In the genomic region with DNA sequence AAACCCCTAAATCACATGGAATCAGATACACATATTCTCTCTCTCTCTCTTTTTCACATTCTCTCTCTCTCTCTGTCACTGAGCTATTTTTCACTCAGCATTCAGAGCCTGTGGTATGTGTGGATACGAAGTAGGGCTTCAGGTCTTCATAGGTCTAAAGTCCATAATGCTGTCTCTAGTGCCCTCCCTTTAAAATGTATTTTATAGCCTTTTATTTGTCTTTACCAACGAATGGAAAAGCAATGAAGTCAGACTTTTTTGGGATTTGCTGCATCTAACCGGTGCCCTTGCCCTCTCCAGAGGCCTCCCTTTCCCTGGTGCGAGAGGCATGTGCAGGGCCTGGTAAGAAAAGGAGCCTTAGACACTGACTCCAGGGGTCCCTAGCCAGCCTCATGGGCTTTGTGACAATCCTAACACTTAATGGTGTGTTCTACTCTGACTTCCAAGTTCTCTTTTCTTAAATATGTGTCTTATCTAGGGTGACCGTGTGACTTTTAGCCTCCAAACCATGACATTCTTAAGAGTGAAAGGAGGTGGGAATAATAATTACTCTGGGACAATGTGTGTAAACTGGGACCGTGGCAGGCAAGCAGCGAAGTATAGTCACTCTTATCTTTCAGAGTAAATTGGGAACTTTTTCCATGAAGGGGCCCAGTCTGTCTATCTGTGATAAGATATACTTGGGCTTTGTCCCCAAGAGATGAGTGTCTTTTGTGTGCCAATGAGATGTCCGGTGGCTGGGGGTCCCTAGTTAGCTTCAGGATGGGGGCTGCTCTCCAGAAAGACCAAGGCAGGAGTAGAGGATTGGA, we compare ENCODE assay signal across 1 cellular context.
A peak's percentile ranks its signal among the peaks of the same experiment; 100 is the strongest.
TF ChIP-seq lines count a peak whose summit lies in the region.

No MANE protein-coding gene starts in this region.

TF ChIP-seq in K562, 482 proteins besides CTCF, POLR2A, EP300 and RAD21 (continued from another document and continues in another):
- TF ChIP-seq, protein P1, sequence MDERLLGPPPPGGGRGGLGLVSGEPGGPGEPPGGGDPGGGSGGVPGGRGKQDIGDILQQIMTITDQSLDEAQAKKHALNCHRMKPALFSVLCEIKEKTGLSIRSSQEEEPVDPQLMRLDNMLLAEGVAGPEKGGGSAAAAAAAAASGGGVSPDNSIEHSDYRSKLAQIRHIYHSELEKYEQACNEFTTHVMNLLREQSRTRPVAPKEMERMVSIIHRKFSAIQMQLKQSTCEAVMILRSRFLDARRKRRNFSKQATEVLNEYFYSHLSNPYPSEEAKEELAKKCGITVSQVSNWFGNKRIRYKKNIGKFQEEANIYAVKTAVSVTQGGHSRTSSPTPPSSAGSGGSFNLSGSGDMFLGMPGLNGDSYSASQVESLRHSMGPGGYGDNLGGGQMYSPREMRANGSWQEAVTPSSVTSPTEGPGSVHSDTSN (CRISPR knock-in tag; IDR thresholded peaks at IDR 0.05; ENCODE audit: low read depth): no peak
- TF ChIP-seq, protein P1 (tag; conservative IDR thresholded peaks at IDR 0.05; ENCODE audit: low read depth): peak; percentile 78
- TF ChIP-seq FOSL1 (tag; conservative IDR thresholded peaks at IDR 0.05) (no peak; the same call in 1 of the 2 replicates), BRD9 (IDR thresholded peaks at IDR 0.05; ENCODE audit: low read depth, partially characterized antibody) (peak; percentile 26), CBFA2T2 (conservative IDR thresholded peaks at IDR 0.05) (peak; percentile 58; the same call in 1 of the 2 replicates), RCOR1 (IDR thresholded peaks at IDR 0.05; ENCODE audit: borderline replicate concordance in 1 of 2, low read depth in 2 of 2, low read length in 2 of 2) (no peak), ZFX (CRISPR knock-in tag; IDR thresholded peaks at IDR 0.05) (0 out of 2 replicates have a peak, but pooled peaks have one; percentile 34), ZC3H4 (CRISPR knock-in tag; IDR thresholded peaks at IDR 0.05; ENCODE audit: borderline replicate concordance) (0 out of 2 replicates have a peak, but pooled peaks have one; percentile 5), PHB2 (IDR thresholded peaks at IDR 0.05; ENCODE audit: low read depth) (peak; percentile 44; the same call in 1 of the 2 replicates), HDAC3 (IDR thresholded peaks at IDR 0.05; ENCODE audit: borderline replicate concordance, partially characterized antibody) (peak; percentile 47), TAF9B (IDR thresholded peaks at IDR 0.05; ENCODE audit: partially characterized antibody) (peak; percentile 15), ETV6 (IDR thresholded peaks at IDR 0.05; ENCODE audit: borderline replicate concordance in 1 of 2, low read depth in 2 of 2, low read length in 1 of 2) (no peak), ETV6 (CRISPR knock-in tag; IDR thresholded peaks at IDR 0.05; ENCODE audit: borderline replicate concordance) (no peak), BCOR (IDR thresholded peaks at IDR 0.05) (no peak), ADNP (tag; IDR thresholded peaks at IDR 0.05) (peak; percentile 16; the same call in 1 of the 2 replicates), ARNT (IDR thresholded peaks at IDR 0.05) (0 out of 4 replicates have a peak, but pooled peaks of 1 of the 2 experiments have one; percentile 13), ZNF354B (CRISPR knock-in tag; IDR thresholded peaks at IDR 0.05) (no peak), SMAD4 (CRISPR knock-in tag; conservative IDR thresholded peaks at IDR 0.05) (peak; percentile 72), STAG1 (CRISPR knock-in tag; IDR thresholded peaks at IDR 0.05; ENCODE audit: borderline replicate concordance) (no peak), CCNT2 (IDR thresholded peaks at IDR 0.05; ENCODE audit: borderline replicate concordance, extremely low read depth, insufficient read length, low read depth, low read length) (peak; percentile 70), SRSF1 (IDR thresholded peaks at IDR 0.05; ENCODE audit: low read depth, low read length) (no peak), PTBP1 (IDR thresholded peaks at IDR 0.05; ENCODE audit: low read depth, low read length) (no peak), ESRRA (IDR thresholded peaks at IDR 0.05; ENCODE audit: borderline replicate concordance, low read depth) (0 out of 2 replicates have a peak, but pooled peaks have one; percentile 39), TCF3 (CRISPR knock-in tag; IDR thresholded peaks at IDR 0.05) (peak; percentile 79), ZFPM2 (CRISPR knock-in tag; IDR thresholded peaks at IDR 0.05) (no peak), MEIS2 (IDR thresholded peaks at IDR 0.05; ENCODE audit: partially characterized antibody) (peak; percentile 72), ZNF436 (CRISPR knock-in tag; IDR thresholded peaks at IDR 0.05) (no peak), NCOA1 (IDR thresholded peaks at IDR 0.05; ENCODE audit: low read depth) (peak; percentile 51; the same call in 1 of the 2 replicates), ZNF644 (tag; IDR thresholded peaks at IDR 0.05; ENCODE audit: low read depth) (0 out of 2 replicates have a peak, but pooled peaks have one; percentile 16), PRMT5 (CRISPR knock-in tag; IDR thresholded peaks at IDR 0.05) (no peak), FOXJ2 (tag; IDR thresholded peaks at IDR 0.05) (no peak), GATAD2A (IDR thresholded peaks at IDR 0.05) (0 out of 2 replicates have a peak, but pooled peaks have one; percentile 27), SIRT6 (IDR thresholded peaks at IDR 0.05; ENCODE audit: low read depth, low read length) (no peak), SETDB1 (IDR thresholded peaks at IDR 0.05; ENCODE audit: low read length) (no peak), HIVEP1 (CRISPR knock-in tag; IDR thresholded peaks at IDR 0.05) (no peak), SMARCE1 (IDR thresholded peaks at IDR 0.05) (peak; percentile 79), HLTF (IDR thresholded peaks at IDR 0.05) (no peak), NCOA2 (IDR thresholded peaks at IDR 0.05; ENCODE audit: partially characterized antibody in 2 of 2) (no peak), KDM5B (IDR thresholded peaks at IDR 0.05; ENCODE audit: insufficient replicate concordance, low read depth, low read length) (peak; percentile 50), ZBTB7A (IDR thresholded peaks at IDR 0.05; ENCODE audit: borderline replicate concordance, control insufficient read depth, low read depth, low read length) (peak; percentile 23; the same call in 1 of the 2 replicates), GTF2E2 (tag; IDR thresholded peaks at IDR 0.05) (no peak), TOE1 (IDR thresholded peaks at IDR 0.05; ENCODE audit: borderline replicate concordance) (0 out of 2 replicates have a peak, but pooled peaks have one; percentile 15), TOE1 (CRISPR knock-in tag; IDR thresholded peaks at IDR 0.05; ENCODE audit: borderline replicate concordance, low read depth) (no peak), CC2D1A (IDR thresholded peaks at IDR 0.05) (0 out of 2 replicates have a peak, but pooled peaks have one; percentile 31), CXXC5 (CRISPR knock-in tag; IDR thresholded peaks at IDR 0.05) (peak; percentile 39)
- TF ChIP-seq, protein P2, sequence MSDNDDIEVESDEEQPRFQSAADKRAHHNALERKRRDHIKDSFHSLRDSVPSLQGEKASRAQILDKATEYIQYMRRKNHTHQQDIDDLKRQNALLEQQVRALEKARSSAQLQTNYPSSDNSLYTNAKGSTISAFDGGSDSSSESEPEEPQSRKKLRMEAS (CRISPR knock-in tag; IDR thresholded peaks at IDR 0.05): no peak
- TF ChIP-seq, protein P3, sequence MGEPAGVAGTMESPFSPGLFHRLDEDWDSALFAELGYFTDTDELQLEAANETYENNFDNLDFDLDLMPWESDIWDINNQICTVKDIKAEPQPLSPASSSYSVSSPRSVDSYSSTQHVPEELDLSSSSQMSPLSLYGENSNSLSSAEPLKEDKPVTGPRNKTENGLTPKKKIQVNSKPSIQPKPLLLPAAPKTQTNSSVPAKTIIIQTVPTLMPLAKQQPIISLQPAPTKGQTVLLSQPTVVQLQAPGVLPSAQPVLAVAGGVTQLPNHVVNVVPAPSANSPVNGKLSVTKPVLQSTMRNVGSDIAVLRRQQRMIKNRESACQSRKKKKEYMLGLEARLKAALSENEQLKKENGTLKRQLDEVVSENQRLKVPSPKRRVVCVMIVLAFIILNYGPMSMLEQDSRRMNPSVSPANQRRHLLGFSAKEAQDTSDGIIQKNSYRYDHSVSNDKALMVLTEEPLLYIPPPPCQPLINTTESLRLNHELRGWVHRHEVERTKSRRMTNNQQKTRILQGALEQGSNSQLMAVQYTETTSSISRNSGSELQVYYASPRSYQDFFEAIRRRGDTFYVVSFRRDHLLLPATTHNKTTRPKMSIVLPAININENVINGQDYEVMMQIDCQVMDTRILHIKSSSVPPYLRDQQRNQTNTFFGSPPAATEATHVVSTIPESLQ (CRISPR knock-in tag; IDR thresholded peaks at IDR 0.05): 0 out of 2 replicates have a peak, but pooled peaks have one; percentile 20
- TF ChIP-seq, protein P4, sequence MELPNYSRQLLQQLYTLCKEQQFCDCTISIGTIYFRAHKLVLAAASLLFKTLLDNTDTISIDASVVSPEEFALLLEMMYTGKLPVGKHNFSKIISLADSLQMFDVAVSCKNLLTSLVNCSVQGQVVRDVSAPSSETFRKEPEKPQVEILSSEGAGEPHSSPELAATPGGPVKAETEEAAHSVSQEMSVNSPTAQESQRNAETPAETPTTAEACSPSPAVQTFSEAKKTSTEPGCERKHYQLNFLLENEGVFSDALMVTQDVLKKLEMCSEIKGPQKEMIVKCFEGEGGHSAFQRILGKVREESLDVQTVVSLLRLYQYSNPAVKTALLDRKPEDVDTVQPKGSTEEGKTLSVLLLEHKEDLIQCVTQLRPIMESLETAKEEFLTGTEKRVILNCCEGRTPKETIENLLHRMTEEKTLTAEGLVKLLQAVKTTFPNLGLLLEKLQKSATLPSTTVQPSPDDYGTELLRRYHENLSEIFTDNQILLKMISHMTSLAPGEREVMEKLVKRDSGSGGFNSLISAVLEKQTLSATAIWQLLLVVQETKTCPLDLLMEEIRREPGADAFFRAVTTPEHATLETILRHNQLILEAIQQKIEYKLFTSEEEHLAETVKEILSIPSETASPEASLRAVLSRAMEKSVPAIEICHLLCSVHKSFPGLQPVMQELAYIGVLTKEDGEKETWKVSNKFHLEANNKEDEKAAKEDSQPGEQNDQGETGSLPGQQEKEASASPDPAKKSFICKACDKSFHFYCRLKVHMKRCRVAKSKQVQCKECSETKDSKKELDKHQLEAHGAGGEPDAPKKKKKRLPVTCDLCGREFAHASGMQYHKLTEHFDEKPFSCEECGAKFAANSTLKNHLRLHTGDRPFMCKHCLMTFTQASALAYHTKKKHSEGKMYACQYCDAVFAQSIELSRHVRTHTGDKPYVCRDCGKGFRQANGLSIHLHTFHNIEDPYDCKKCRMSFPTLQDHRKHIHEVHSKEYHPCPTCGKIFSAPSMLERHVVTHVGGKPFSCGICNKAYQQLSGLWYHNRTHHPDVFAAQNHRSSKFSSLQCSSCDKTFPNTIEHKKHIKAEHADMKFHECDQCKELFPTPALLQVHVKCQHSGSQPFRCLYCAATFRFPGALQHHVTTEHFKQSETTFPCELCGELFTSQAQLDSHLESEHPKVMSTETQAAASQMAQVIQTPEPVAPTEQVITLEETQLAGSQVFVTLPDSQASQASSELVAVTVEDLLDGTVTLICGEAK (IDR thresholded peaks at IDR 0.05): no peak
- TF ChIP-seq, protein P4 (CRISPR knock-in tag; IDR thresholded peaks at IDR 0.05): no peak
- TF ChIP-seq, protein P5, sequence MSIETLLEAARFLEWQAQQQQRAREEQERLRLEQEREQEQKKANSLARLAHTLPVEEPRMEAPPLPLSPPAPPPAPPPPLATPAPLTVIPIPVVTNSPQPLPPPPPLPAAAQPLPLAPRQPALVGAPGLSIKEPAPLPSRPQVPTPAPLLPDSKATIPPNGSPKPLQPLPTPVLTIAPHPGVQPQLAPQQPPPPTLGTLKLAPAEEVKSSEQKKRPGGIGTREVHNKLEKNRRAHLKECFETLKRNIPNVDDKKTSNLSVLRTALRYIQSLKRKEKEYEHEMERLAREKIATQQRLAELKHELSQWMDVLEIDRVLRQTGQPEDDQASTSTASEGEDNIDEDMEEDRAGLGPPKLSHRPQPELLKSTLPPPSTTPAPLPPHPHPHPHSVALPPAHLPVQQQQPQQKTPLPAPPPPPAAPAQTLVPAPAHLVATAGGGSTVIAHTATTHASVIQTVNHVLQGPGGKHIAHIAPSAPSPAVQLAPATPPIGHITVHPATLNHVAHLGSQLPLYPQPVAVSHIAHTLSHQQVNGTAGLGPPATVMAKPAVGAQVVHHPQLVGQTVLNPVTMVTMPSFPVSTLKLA (conservative IDR thresholded peaks at IDR 0.05): 0 out of 4 replicates have a peak, but pooled peaks have one; percentile 12 to 16
